ENCODE assay signal across 8 cellular contexts in the genomic region with DNA sequence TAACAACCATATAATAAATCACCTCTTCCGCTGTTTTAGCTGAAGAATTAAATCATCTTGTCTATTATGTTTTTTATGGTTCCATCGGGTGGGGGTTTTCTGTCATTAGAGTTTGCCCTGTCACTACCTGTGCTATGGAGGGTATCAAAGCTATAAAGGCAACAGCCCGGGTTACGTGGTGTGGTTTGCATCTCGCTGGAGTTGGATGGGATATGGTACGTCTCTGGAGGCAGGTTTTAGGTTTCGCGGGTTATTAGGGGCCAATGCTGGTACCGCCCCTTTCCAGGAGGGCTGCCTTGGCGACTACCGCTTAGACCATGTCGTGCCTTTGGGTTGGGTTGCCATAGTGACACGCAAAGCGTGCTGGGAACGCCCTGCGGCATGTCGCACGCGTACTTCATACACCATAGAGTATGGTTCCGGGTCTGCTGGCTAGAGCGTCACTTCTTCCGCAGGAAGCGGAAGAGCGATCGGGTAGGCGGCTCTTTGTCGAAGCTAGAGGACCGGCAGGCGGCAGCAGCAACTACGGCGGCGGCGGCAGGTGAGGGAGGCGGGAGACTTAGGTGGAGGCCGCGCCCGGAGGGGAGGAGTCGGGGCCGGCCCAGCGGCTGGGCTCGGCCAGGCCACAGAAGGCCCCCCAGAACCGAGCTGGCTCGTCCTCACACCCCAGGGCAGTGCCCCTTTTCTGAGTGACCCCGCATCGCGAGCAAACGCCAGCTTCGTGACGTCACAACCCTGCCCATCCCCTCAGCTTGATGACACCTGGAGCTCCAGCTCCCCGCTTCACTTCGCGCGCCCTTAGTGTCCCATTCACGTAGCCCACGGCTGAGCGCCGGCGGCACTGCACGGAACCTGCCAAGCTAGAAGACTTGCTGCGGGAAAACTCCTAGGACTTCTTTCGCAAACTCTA. TPM values are rescaled to one million over a fixed set of nuclear protein-coding genes. Genes with fewer than 3 reads are reported as not detected.
DNase-seq lines count a peak whose midpoint lies in the region; ATAC-seq and TF ChIP-seq lines count a peak whose summit lies in the region.

A gene with protein sequence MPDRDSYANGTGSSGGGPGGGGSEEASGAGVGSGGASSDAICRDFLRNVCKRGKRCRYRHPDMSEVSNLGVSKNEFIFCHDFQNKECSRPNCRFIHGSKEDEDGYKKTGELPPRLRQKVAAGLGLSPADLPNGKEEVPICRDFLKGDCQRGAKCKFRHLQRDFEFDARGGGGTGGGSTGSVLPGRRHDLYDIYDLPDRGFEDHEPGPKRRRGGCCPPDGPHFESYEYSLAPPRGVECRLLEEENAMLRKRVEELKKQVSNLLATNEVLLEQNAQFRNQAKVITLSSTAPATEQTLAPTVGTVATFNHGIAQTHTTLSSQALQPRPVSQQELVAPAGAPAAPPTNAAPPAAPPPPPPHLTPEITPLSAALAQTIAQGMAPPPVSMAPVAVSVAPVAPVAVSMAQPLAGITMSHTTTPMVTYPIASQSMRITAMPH (plus strand): TSS at position 489 of the 910 bp plus-strand sequence. CDS start 2,297 bp downstream, outside the sequence.

- peaks cover 0 to 56% (median 38%) of the 10 kb centered on the region in 9 donors for H3K4me1 ChIP-seq in heart right ventricle
- peaks cover 19% of the 10 kb centered on the region for H3K4me1 ChIP-seq in upper lobe of right lung

- H3K9me3 ChIP-seq in heart right ventricle = no peaks in the 10 kb centered on the region
- H3K9me3 ChIP-seq in upper lobe of right lung = no peaks in the 10 kb centered on the region

- intact Hi-C loops in heart right ventricle (cut with DNase I) = loop anchor here in 7 of 10 donors (1.0 to 10.0 kb wide), 14 partner anchors 41 to 383 kb away; a partner anchor contains a TSS
- intact Hi-C loops in posterior cingulate gyrus (cut with DNase I) = loop anchor here (2.0 to 5.0 kb wide), 6 partner anchors 34 to 141 kb away; a partner anchor contains a TSS
- intact Hi-C loops in upper lobe of right lung (cut with DNase I) = no loop called here

- H3K4me3 ChIP-seq in heart right ventricle (peak within 1 kb of the TSS; percentile 53 to 84 (median 74)), upper lobe of right lung (peak within 1 kb of the TSS; percentile 62)

- H3K27me3 ChIP-seq in heart right ventricle (no peaks in the 10 kb centered on the region), upper lobe of right lung (no peaks in the 10 kb centered on the region)

- WGBS in adipose tissue, 3 donors = 0 to 1% (median 0%) methylated on average over 59 to 61 of the region's 61 CpGs
- 1% methylated on average over 56 to 61 of the region's 61 CpGs for WGBS in heart right ventricle, 2 donors

- peak; percentile 60 for TF ChIP-seq CTCF in GM12874 (IDR thresholded peaks at IDR 0.05; ENCODE audit: insufficient read depth, low read depth, low read length)
- peak in 8 of 9 donors; percentile 43 to 78 (median 52) for TF ChIP-seq CTCF in heart right ventricle (IDR thresholded peaks at IDR 0.05)
- peak; percentile 57 for TF ChIP-seq CTCF in upper lobe of right lung (IDR thresholded peaks at IDR 0.05)

- H3K36me3 ChIP-seq in heart right ventricle = peaks cover 0 to 46% (median 18%) of the 10 kb centered on the region in 9 donors
- peaks cover 32% of the 10 kb centered on the region for H3K36me3 ChIP-seq in upper lobe of right lung

- H3K27ac ChIP-seq in adipose tissue (ENCODE audit: low read depth, low read length) (peak within 1 kb of the TSS; percentile 93), heart right ventricle (peak within 1 kb of the TSS; percentile 82 to 95 (median 91)), upper lobe of right lung (peak within 1 kb of the TSS; percentile 97)

- DNase-seq in NCI-H1417 (lab: John Stamatoyannopoulos, UW) (peak; percentile 99 to 100 (median 99)), SW 1271 (lab: John Stamatoyannopoulos, UW) (peak; percentile 98 to 99), heart right ventricle (peak; percentile 93 to 97), posterior cingulate gyrus (peak; percentile 93 to 100 (median 96)), upper lobe of right lung (peak; percentile 98)

- ATAC-seq in HG02763 (IDR thresholded peaks at IDR 0.05; ENCODE audit: unreplicated experiment) (peak; percentile 75), heart right ventricle (peak; percentile 81 to 91 (median 88)), upper lobe of right lung (peak; percentile 92)

RNA-seq across cellular contexts. Expression of the gene that starts here (rescaled TPM):
- polyA plus RNA-seq in adipose tissue = 1 to 10 TPM; 1.6 to 2.4 (median 1.9) TPM
- 1 to 10 TPM; 3.6 to 5.8 (median 4.9) TPM for total RNA-seq in heart right ventricle
- 1 to 10 TPM; 2.1 to 3.4 TPM for polyA plus RNA-seq in heart right ventricle
- 8.4 TPM for total RNA-seq in upper lobe of right lung

Comparison
In these comparisons a context has a peak if more than half of its experiments do, and no peak if none do; other contexts are left out.
1. Peak in every context shown above with its lines: DNase-seq, ATAC-seq, H3K4me3 ChIP-seq and H3K27ac ChIP-seq.